In the genomic region with DNA sequence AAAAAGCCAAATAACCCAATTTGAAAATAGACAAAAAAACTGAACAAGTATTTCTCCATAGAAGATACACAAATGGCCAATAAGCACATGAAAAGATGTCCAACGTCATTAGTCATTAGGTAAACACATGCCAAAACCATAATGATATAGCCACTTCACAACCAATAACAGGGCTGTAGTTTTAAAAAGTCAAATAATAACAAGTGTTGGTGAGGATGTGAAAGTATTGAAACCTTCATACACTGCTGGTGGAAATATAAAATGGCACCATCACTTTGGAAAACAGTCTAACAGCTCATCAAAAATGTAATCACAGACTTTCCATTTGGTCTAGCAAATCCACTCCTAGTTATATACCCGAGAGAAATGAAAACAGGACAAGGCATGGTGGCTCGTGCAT, we compare ENCODE assay signal across 32 cellular contexts.
"Had no signal": no experiment of that assay in that cellular context is flagged by ENCODE, and none has a peak within 500 bp of the region (broad histone marks: within the 10 kb centered on the region; RNA-seq: fewer than 3 reads in every experiment).

No MANE protein-coding gene starts in this region.

- H3K4me3 ChIP-seq: MG63 had no signal

- H3K27me3 ChIP-seq: MG63 had no signal

- DNase-seq: Karpas-422, Kasumi-1, MG63, MM.1S, MV-4-11, NCI-H1048, NCI-H1092, NCI-H1092 treated with DMSO at 0.1 percent for 48 hours, NCI-H1105, NCI-H1105 treated with DMSO at 0.1 percent for 48 hours, NCI-H1417, NCI-H1417 treated with DMSO at 0.1 percent for 48 hours, NCI-H1436, NCI-H1436 treated with DMSO at 0.1 percent for 48 hours, NCI-H146, NCI-H187, NCI-H187 treated with DMSO at 0.1 percent for 48 hours, NCI-H1930, NCI-H2029, NCI-H2029 treated with DMSO at 0.1 percent for 48 hours, NCI-H2081, NCI-H2081 treated with DMSO at 0.1 percent for 48 hours, NCI-H2107, NCI-H2171, NCI-H2171 treated with DMSO at 0.1 percent for 48 hours, NCI-H2227 treated with DMSO at 0.1 percent for 48 hours, NCI-H226, NCI-H345, NCI-H446 treated with DMSO at 0.1 percent for 48 hours, NCI-H510A, NCI-H510A treated with DMSO at 0.1 percent for 48 hours, NCI-H524 had no signal
